8 cellular contexts compared by ENCODE assay signal in the genomic region with DNA sequence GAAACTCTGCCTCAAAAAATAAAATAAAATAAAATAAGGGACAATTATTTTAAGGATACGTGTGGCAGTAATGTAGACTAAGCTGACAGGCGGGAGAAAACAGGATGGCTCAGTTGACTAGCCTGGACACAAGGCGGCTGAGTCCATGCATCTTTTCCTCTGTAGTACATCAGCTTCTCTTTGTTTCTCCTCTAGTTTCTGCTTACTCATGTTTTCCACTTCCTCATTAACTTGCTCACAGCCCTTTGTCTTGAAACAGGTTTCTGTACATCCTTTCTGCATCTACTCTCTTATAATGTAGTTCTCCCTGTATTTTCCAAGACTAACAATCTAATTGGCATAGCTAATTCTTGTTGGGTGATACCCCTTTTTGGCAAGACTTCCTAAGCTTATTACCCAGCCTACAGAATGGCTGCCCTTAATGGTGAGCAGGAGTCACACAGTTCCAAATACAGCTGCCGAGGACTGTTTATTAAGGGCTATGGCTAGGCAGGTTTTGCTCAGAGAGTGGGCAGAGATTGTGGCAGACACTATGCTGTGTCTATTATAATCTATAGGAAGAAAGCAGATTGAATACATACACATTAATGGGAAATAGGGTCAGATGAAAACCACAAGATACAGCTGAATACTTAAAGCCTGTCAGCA. TPM values are rescaled to one million over a fixed set of nuclear protein-coding genes. Genes with fewer than 3 reads are reported as not detected.
DNase-seq lines count a peak whose midpoint lies in the region; ATAC-seq and TF ChIP-seq lines count a peak whose summit lies in the region.

No MANE protein-coding gene starts in this region.

- H3K4me3 Mint-ChIP-seq in activated naive CD8-positive, alpha-beta T cell treated with anti-CD3 and anti-CD28 coated beads, Interleukin-2, amount 50 U/mL, for 24 hours: no peak overlapping the region
- no peak overlapping the region for H3K4me3 Mint-ChIP-seq in MCF 10A (ENCODE audit: unreplicated experiment)

- H3K27me3 ChIP-seq in smooth muscle cell (ENCODE audit: low read depth): no peaks in the 10 kb centered on the region

- H3K4me1 ChIP-seq in smooth muscle cell (ENCODE audit: low read depth): no peaks in the 10 kb centered on the region

- H3K36me3 Mint-ChIP-seq in activated naive CD8-positive, alpha-beta T cell treated with anti-CD3 and anti-CD28 coated beads, Interleukin-2, amount 50 U/mL, for 24 hours (ENCODE audit: low read depth): peaks cover 16% of the 10 kb centered on the region
- H3K36me3 Mint-ChIP-seq in MCF 10A (ENCODE audit: insufficient read depth, unreplicated experiment): peaks cover 21% of the 10 kb centered on the region

- no peaks in the 10 kb centered on the region for H4K20me1 ChIP-seq in smooth muscle cell (ENCODE audit: low read depth)

- H3K4me3 ChIP-seq in smooth muscle cell: no peak overlapping the region

- POLR2A ChIA-PET in MCF 10A (lab: Yijun Ruan, JAX): interaction anchor here (1.2 to 1.4 kb wide), 2 partner anchors 16 to 58 kb away, joined by 4 to 5 read pairs; no protein-coding TSS in a partner anchor

- H3K4me1 Mint-ChIP-seq in activated naive CD8-positive, alpha-beta T cell treated with anti-CD3 and anti-CD28 coated beads, Interleukin-2, amount 50 U/mL, for 24 hours: peaks cover 9% of the 10 kb centered on the region
- H3K4me1 Mint-ChIP-seq in MCF 10A (ENCODE audit: insufficient read depth, unreplicated experiment): no peaks in the 10 kb centered on the region

- peak overlapping the region; percentile 39 for H3K27ac Mint-ChIP-seq in activated naive CD8-positive, alpha-beta T cell treated with anti-CD3 and anti-CD28 coated beads, Interleukin-2, amount 50 U/mL, for 24 hours
- H3K27ac Mint-ChIP-seq in MCF 10A (ENCODE audit: low read depth, unreplicated experiment): no peak overlapping the region

- H3K27ac ChIP-seq in smooth muscle cell (ENCODE audit: low read depth): peak overlapping the region; percentile 36

- H3K4me2 ChIP-seq in smooth muscle cell: no peak overlapping the region

- no peak overlapping the region for H3K9ac ChIP-seq in smooth muscle cell (ENCODE audit: low read depth)

- peak; percentile 1 for DNase-seq in GM04504 (ENCODE audit: low read depth)
- DNase-seq in HT-29 (ENCODE audit: low spot score): peak; percentile 28
- no peak for DNase-seq in activated naive CD8-positive, alpha-beta T cell treated with anti-CD3 and anti-CD28 coated beads, Interleukin-2, amount 50 U/mL, for 24 hours
- DNase-seq in smooth muscle cell (lab: John Stamatoyannopoulos, UW; ENCODE audit: unreplicated experiment): no peak
- no peak for DNase-seq in NCI-H226
- DNase-seq in nucleus accumbens (lab: John Stamatoyannopoulos, UW): no peak
- DNase-seq in MCF 10A (ENCODE audit: unreplicated experiment): no peak

- peak; percentile 83 for ATAC-seq in GM21360 (IDR thresholded peaks at IDR 0.05; ENCODE audit: unreplicated experiment)
- ATAC-seq in activated naive CD8-positive, alpha-beta T cell treated with anti-CD3 and anti-CD28 coated beads, Interleukin-2, amount 50 U/mL, for 24 hours: peak; percentile 76

- intact Hi-C loops in MCF 10A (cut with micrococcal nuclease): no loop called here

- no TSS peak for BruUV-seq in MCF 10A (replicated peaks; lab: Mats Ljungman, UMichigan)

- H3K9me3 Mint-ChIP-seq in activated naive CD8-positive, alpha-beta T cell treated with anti-CD3 and anti-CD28 coated beads, Interleukin-2, amount 50 U/mL, for 24 hours: no peaks in the 10 kb centered on the region
- H3K9me3 Mint-ChIP-seq in MCF 10A (ENCODE audit: unreplicated experiment): no peaks in the 10 kb centered on the region

- no peaks in the 10 kb centered on the region for H3K79me2 ChIP-seq in smooth muscle cell (ENCODE audit: low read depth)

- no peaks in the 10 kb centered on the region for H3K9me3 ChIP-seq in smooth muscle cell (replicated peaks; ENCODE audit: low read depth)

- H3K36me3 ChIP-seq in smooth muscle cell (ENCODE audit: low read depth): no peaks in the 10 kb centered on the region

- no peak overlapping the region for H2AFZ ChIP-seq in smooth muscle cell (ENCODE audit: low read depth)

- no peaks in the 10 kb centered on the region for H3K27me3 Mint-ChIP-seq in activated naive CD8-positive, alpha-beta T cell treated with anti-CD3 and anti-CD28 coated beads, Interleukin-2, amount 50 U/mL, for 24 hours
- H3K27me3 Mint-ChIP-seq in MCF 10A (ENCODE audit: insufficient read depth, unreplicated experiment): no peaks in the 10 kb centered on the region

- WGBS in smooth muscle cell (ENCODE audit: low lambda C conversion rate): 96% methylated on average over 4 of the region's 4 CpGs

- CTCF ChIA-PET in MCF 10A (lab: Yijun Ruan, JAX): interaction anchor here (0.8 to 1.5 kb wide), 2 partner anchors 15 to 29 kb away, joined by 4 read pairs; no protein-coding TSS in a partner anchor

- H3F3A ChIP-seq in smooth muscle cell (ENCODE audit: low read depth): no peaks in the 10 kb centered on the region

- no peak for TF ChIP-seq CTCF in smooth muscle cell (IDR thresholded peaks at IDR 0.05; ENCODE audit: borderline replicate concordance, insufficient read depth, poor library complexity, severe bottlenecking)
- no peak for TF ChIP-seq CTCF in MCF 10A (IDR thresholded peaks at IDR 0.05; ENCODE audit: unreplicated experiment)

RNA-seq across cellular contexts. Expression of gene KLF5, which starts 58.7 kb away (rescaled TPM):
- 129 and 135 TPM in 2 replicates for total RNA-seq in HT-29 (2014; rRNA removed; shearing (Covaris generic))
- total RNA-seq in smooth muscle cell (27.0 and 30.0 TPM in 2 replicates), MCF 10A (2022) (197 and 226 TPM in 2 replicates)
- 9.7 and 28.7 TPM in 2 replicates for polyA plus RNA-seq in smooth muscle cell

Comparison
In these comparisons a context has a peak if more than half of its experiments do, and no peak if none do; other contexts are left out.
1. DNase-seq: peak in GM04504 (single experiment) and HT-29 (single experiment); none in activated naive CD8-positive, alpha-beta T cell treated with anti-CD3 and anti-CD28 coated beads, Interleukin-2, amount 50 U/mL, for 24 hours (single experiment), smooth muscle cell (single experiment), NCI-H226 (single experiment), nucleus accumbens (0 of 56) and MCF 10A (single experiment).